ENCODE assay signal across 2 cellular contexts in genomic region chr2:134257965-134258683, GRCh38.
A peak's percentile ranks its signal among the peaks of the same experiment; 100 is the strongest.
TF ChIP-seq lines count a peak whose summit lies in the region.

No MANE protein-coding gene starts in this region.

TF ChIP-seq in liver, 16 proteins besides CTCF, POLR2A, EP300 and RAD21 (continued from another document):
- TF ChIP-seq ZBTB33 (IDR thresholded peaks at IDR 0.05): no peak
- no peak for TF ChIP-seq SP1 (IDR thresholded peaks at IDR 0.05)
- TF ChIP-seq FOXA1 (IDR thresholded peaks at IDR 0.05): no peak
- TF ChIP-seq MAX (IDR thresholded peaks at IDR 0.05): peak; percentile 18
- no peak for TF ChIP-seq HNF4G (IDR thresholded peaks at IDR 0.05)
- TF ChIP-seq TAF1 (conservative IDR thresholded peaks at IDR 0.05): no peak
- peak; percentile 31 for TF ChIP-seq NR2F2 (IDR thresholded peaks at IDR 0.05)
- TF ChIP-seq ATF3 (IDR thresholded peaks at IDR 0.05): no peak
- no peak for TF ChIP-seq JUND (IDR thresholded peaks at IDR 0.05)
- no peak for TF ChIP-seq EGR1 (IDR thresholded peaks at IDR 0.05; ENCODE audit: low read depth in 2 of 2)
- TF ChIP-seq HNF4A (conservative IDR thresholded peaks at IDR 0.05): peak; percentile 60 to 74
- TF ChIP-seq RXRA (IDR thresholded peaks at IDR 0.05): peak in 1 of 2 donors; percentile 47
- TF ChIP-seq YY1 (IDR thresholded peaks at IDR 0.05): peak; percentile 29
- no peak for TF ChIP-seq REST (IDR thresholded peaks at IDR 0.05)

TF ChIP-seq in HepG2, 621 proteins besides CTCF, POLR2A, EP300 and RAD21 (continued from another document):
- TF ChIP-seq MED8 (CRISPR knock-in tag; IDR thresholded peaks at IDR 0.05; ENCODE audit: insufficient replicate concordance) (no peak), KAT7 (CRISPR knock-in tag; IDR thresholded peaks at IDR 0.05; ENCODE audit: borderline replicate concordance) (no peak), MLXIP (CRISPR knock-in tag; IDR thresholded peaks at IDR 0.05; ENCODE audit: borderline replicate concordance) (no peak), ZBTB38 (CRISPR knock-in tag; IDR thresholded peaks at IDR 0.05) (no peak), HDAC1 (CRISPR knock-in tag; IDR thresholded peaks at IDR 0.05) (no peak), ZNF704 (CRISPR knock-in tag; IDR thresholded peaks at IDR 0.05; ENCODE audit: borderline replicate concordance) (no peak), ZNF724P (CRISPR knock-in tag; IDR thresholded peaks at IDR 0.05; ENCODE audit: borderline replicate concordance) (no peak), PPARG (CRISPR knock-in tag; conservative IDR thresholded peaks at IDR 0.05) (no peak), AHR (CRISPR knock-in tag; IDR thresholded peaks at IDR 0.05) (no peak), ZNF572 (CRISPR knock-in tag; IDR thresholded peaks at IDR 0.05) (no peak), KDM5A (IDR thresholded peaks at IDR 0.05; ENCODE audit: borderline replicate concordance, low read length) (no peak), FOXK2 (IDR thresholded peaks at IDR 0.05) (no peak), ZNF17 (CRISPR knock-in tag; IDR thresholded peaks at IDR 0.05) (no peak), WIZ (CRISPR knock-in tag; IDR thresholded peaks at IDR 0.05) (no peak), DNMT1 (CRISPR knock-in tag; IDR thresholded peaks at IDR 0.05) (no peak)
